In the genomic region with DNA sequence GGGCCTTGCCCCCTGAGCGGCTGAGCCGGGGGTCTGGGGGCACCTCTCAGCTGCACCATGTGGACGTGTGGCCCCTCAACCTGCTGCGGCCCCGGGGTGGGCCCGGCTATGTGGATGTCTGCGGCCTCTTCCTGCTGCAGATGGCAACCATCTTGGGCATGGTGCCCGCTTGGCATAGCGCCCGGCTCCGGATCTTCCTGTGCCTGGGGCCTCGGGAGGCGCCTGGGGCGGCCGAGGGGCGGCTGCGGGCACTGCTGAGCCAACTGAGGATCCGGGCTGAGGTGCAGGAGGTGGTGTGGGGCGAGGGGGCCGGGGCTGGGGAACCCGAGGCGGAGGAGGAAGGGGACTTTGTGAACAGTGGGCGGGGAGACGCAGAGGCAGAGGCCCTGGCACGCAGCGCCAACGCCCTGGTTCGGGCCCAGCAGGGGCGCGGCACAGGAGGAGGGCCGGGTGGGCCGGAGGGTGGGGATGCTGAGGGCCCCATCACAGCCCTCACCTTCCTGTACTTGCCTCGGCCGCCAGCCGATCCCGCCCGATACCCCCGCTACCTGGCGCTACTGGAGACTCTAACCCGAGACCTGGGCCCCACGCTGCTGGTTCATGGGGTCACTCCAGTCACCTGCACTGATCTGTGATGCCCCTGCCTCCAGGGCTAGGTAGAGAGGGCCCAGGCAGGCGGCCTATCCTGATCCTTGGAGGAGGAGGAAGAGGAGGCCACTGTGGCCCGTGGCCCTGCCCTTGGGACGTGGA, we compare ENCODE assay signal across 8 cellular contexts. TPM values are rescaled to one million over a fixed set of nuclear protein-coding genes. Genes with fewer than 3 reads are reported as not detected.
DNase-seq lines count a peak whose midpoint lies in the region; ATAC-seq and TF ChIP-seq lines count a peak whose summit lies in the region.

No MANE protein-coding gene starts in this region.

- no peaks in the 10 kb centered on the region for H3K9me3 ChIP-seq in fibroblast of lung (ENCODE audit: control insufficient read depth, insufficient read depth, low read depth, low read length)
- peaks cover 1% of the 10 kb centered on the region for H3K9me3 ChIP-seq in trophoblast cell (ENCODE audit: insufficient read depth, low read depth, low read length)

- H3K79me1 ChIP-seq in trophoblast cell (ENCODE audit: low read length): peaks cover 22% of the 10 kb centered on the region

- peak overlapping the region in 1 of 4 experiments; percentile 99 for H3K4me3 ChIP-seq in fibroblast of lung (replicated peaks in 1 of 4; ENCODE audit: control extremely low read depth in 1 of 4, insufficient read depth in 1 of 4, low read depth in 3 of 4, low read length in 4 of 4)
- no peak overlapping the region for H3K4me3 ChIP-seq in trophoblast cell (ENCODE audit: low read depth, low read length)

- H3K4me2 ChIP-seq in fibroblast of lung (ENCODE audit: extremely low read depth, insufficient read depth, low read length): peak overlapping the region; percentile 23
- no peak overlapping the region for H3K4me2 ChIP-seq in trophoblast cell (ENCODE audit: low read length)

- peak overlapping the region; percentile 98 for H3K27ac ChIP-seq in fibroblast of lung (ENCODE audit: insufficient read depth, low read length)
- no peak overlapping the region for H3K27ac ChIP-seq in trophoblast cell (ENCODE audit: low read depth, low read length)

- peak overlapping the region; percentile 92 for H2BK12ac ChIP-seq in trophoblast cell (ENCODE audit: low read length)

- peak overlapping the region; percentile 97 for H4K8ac ChIP-seq in trophoblast cell (ENCODE audit: low read depth, low read length)

- H2BK5ac ChIP-seq in trophoblast cell (ENCODE audit: low read depth, low read length, poor library complexity): peak overlapping the region; percentile 100

- peak overlapping the region; percentile 90 for H3K18ac ChIP-seq in trophoblast cell (ENCODE audit: low read length)

- H3K4me1 ChIP-seq in fibroblast of lung (ENCODE audit: control insufficient read depth, extremely low read depth, insufficient read depth, low read length) (peaks cover 6% of the 10 kb centered on the region), trophoblast cell (ENCODE audit: control insufficient read depth in 1 of 2, insufficient read depth in 2 of 2, low read length in 2 of 2) (peaks cover 10 to 12% of the 10 kb centered on the region in 2 experiments)

- H3K23ac ChIP-seq in trophoblast cell (ENCODE audit: low read length): no peak overlapping the region

- H3K4ac ChIP-seq in trophoblast cell (ENCODE audit: low read depth, low read length): peak overlapping the region; percentile 97

- no peak for TF ChIP-seq CTCF in fibroblast of lung (conservative IDR thresholded peaks at IDR 0.05 in 1 of 2, IDR thresholded peaks at IDR 0.05 in 1 of 2; ENCODE audit: low read depth in 1 of 2, low read length in 2 of 2)

- H2BK120ac ChIP-seq in trophoblast cell (ENCODE audit: insufficient read depth, low read length, poor library complexity): peak overlapping the region; percentile 90

- H3K27me3 ChIP-seq in fibroblast of lung (ENCODE audit: control insufficient read depth, insufficient read depth, low read length) (no peaks in the 10 kb centered on the region), trophoblast cell (ENCODE audit: insufficient read depth, low read length) (no peaks in the 10 kb centered on the region)

- H3K14ac ChIP-seq in trophoblast cell (ENCODE audit: low read length): peak overlapping the region; percentile 89

- H3K9ac ChIP-seq in fibroblast of lung (ENCODE audit: insufficient read depth, low read length): no peak overlapping the region
- H3K9ac ChIP-seq in trophoblast cell (ENCODE audit: low read length): peak overlapping the region; percentile 2

- no peak overlapping the region for H4K12ac ChIP-seq in trophoblast cell (ENCODE audit: low read depth, low read length)

- WGBS in trophoblast cell (ENCODE audit: extremely low coverage, insufficient coverage, insufficient read length): no CpG with 5 or more reads among the region's 44 CpGs

- peaks cover 33% of the 10 kb centered on the region for H3K79me2 ChIP-seq in fibroblast of lung (ENCODE audit: control insufficient read depth, insufficient read depth, low read length)
- peaks cover 25% of the 10 kb centered on the region for H3K79me2 ChIP-seq in trophoblast cell (ENCODE audit: control insufficient read depth, insufficient read depth, low read length, poor library complexity)

- H3K36me3 ChIP-seq in fibroblast of lung (ENCODE audit: control insufficient read depth, insufficient read depth, low read length): peaks cover 11% of the 10 kb centered on the region
- H3K36me3 ChIP-seq in trophoblast cell (ENCODE audit: control insufficient read depth in 1 of 2, insufficient read depth in 2 of 2, low read length in 2 of 2): peaks cover 35 to 39% of the 10 kb centered on the region in 2 experiments

- H2AK5ac ChIP-seq in trophoblast cell (ENCODE audit: low read length): peak overlapping the region; percentile 99

- H4K20me1 ChIP-seq in fibroblast of lung (ENCODE audit: control insufficient read depth, extremely low read depth, insufficient read depth, low read length): no peaks in the 10 kb centered on the region

- no peak for ATAC-seq in HG03095 (IDR thresholded peaks at IDR 0.05; ENCODE audit: unreplicated experiment)
- no peak for ATAC-seq in HG03521 (IDR thresholded peaks at IDR 0.05; ENCODE audit: unreplicated experiment)

- peak overlapping the region; percentile 100 for H4K91ac ChIP-seq in trophoblast cell (ENCODE audit: low read depth, low read length)

- DNase-seq in stimulated activated naive CD4-positive, alpha-beta T cell (lab: John Stamatoyannopoulos, UW): peak in 4 of 6 experiments; percentile 30 to 65 (median 50)
- no peak for DNase-seq in stimulated activated naive CD4-positive, alpha-beta T cell treated with Interleukin-2 at 50 U/mL for 16 hours (lab: John Stamatoyannopoulos, UW)
- DNase-seq in activated CD4-positive, alpha-beta T cell treated with anti-CD3 and anti-CD28 coated beads, Interleukin-2, amount 50 U/mL, for 48 hours: peak; percentile 17 to 19
- DNase-seq in fibroblast of lung (ENCODE audit: low read depth in 2 of 2) (peak; percentile 29 to 36), trophoblast cell (no peak), KG1 (lab: John Stamatoyannopoulos, UW) (no peak)

- no peak overlapping the region for H2AFZ ChIP-seq in fibroblast of lung (ENCODE audit: low read length)
- H2AFZ ChIP-seq in trophoblast cell (ENCODE audit: insufficient read depth, low read length, poor library complexity): peak overlapping the region; percentile 85

RNA-seq across cellular contexts. Expression of a gene that starts 1.0 kb away (rescaled TPM):
- total RNA-seq in fibroblast of lung: 61.9 and 96.1 TPM in 2 replicates
- polyA plus RNA-seq in fibroblast of lung: 76.2 and 89.8 TPM in 2 replicates
- 101 and 132 TPM in 2 replicates for polyA plus RNA-seq in fibroblast of lung (2012)
- polyA minus RNA-seq in fibroblast of lung (ENCODE audit: low replicate concordance): 53.6 and 71.9 TPM in 2 replicates
- polyA plus RNA-seq in trophoblast cell (2013): 75.4 and 76.0 TPM in 2 replicates

RNA-seq across cellular contexts. Expression of a gene that starts 8.8 kb away (rescaled TPM):
- 29.3 and 32.0 TPM in 2 replicates for total RNA-seq in fibroblast of lung
- 33.7 and 56.9 TPM in 2 replicates for polyA plus RNA-seq in fibroblast of lung
- polyA plus RNA-seq in fibroblast of lung (2012): 68.3 and 107 TPM in 2 replicates
- polyA minus RNA-seq in fibroblast of lung (ENCODE audit: low replicate concordance): 64.3 and 132 TPM in 2 replicates
- polyA plus RNA-seq in trophoblast cell (2013): 115 and 117 TPM in 2 replicates

RNA-seq across cellular contexts. Expression of a gene that starts 13.6 kb away (rescaled TPM):
- 13.4 and 18.5 TPM in 2 replicates for total RNA-seq in fibroblast of lung
- 6.6 and 7.1 TPM in 2 replicates for polyA plus RNA-seq in fibroblast of lung
- polyA plus RNA-seq in fibroblast of lung (2012): 13.4 and 19.0 TPM in 2 replicates
- polyA minus RNA-seq in fibroblast of lung (ENCODE audit: low replicate concordance): 31.2 and 54.8 TPM in 2 replicates
- polyA plus RNA-seq in trophoblast cell (2013): 18.4 and 20.0 TPM in 2 replicates

RNA-seq across cellular contexts. Expression of a gene that starts 23.4 kb away (rescaled TPM):
- total RNA-seq in fibroblast of lung: 4.0 and 7.7 TPM in 2 replicates
- polyA plus RNA-seq in fibroblast of lung: 0.53 and 1.1 TPM in 2 replicates
- polyA plus RNA-seq in fibroblast of lung (2012): 2.8 and 3.4 TPM in 2 replicates
- polyA minus RNA-seq in fibroblast of lung (ENCODE audit: low replicate concordance): 0.26 and 0.55 TPM in 2 replicates
- polyA plus RNA-seq in trophoblast cell (2013): 1.4 and 1.6 TPM in 2 replicates

RNA-seq across cellular contexts. Expression of a gene that starts 29.5 kb away (rescaled TPM):
- total RNA-seq in fibroblast of lung: under 0.01 and 0.26 TPM in 2 replicates
- polyA plus RNA-seq in fibroblast of lung: 0.07 and 0.11 TPM in 2 replicates
- polyA plus RNA-seq in fibroblast of lung (2012): 0.30 TPM in 1 of 2 replicates, not detected in the other
- not detected in 2 replicates for polyA minus RNA-seq in fibroblast of lung (ENCODE audit: low replicate concordance)
- 10.2 and 11.1 TPM in 2 replicates for polyA plus RNA-seq in trophoblast cell (2013)

Comparison
In these comparisons a context has a peak if more than half of its experiments do, and no peak if none do; other contexts are left out.
1. DNase-seq: peak in stimulated activated naive CD4-positive, alpha-beta T cell (4 of 6), activated CD4-positive, alpha-beta T cell treated with anti-CD3 and anti-CD28 coated beads, Interleukin-2, amount 50 U/mL, for 48 hours (2 of 2) and fibroblast of lung (2 of 2); none in stimulated activated naive CD4-positive, alpha-beta T cell treated with Interleukin-2 at 50 U/mL for 16 hours (single experiment), trophoblast cell (0 of 2) and KG1 (single experiment).